23 cellular contexts compared by ENCODE assay signal in genomic region chrX:11450354-11450753, GRCh38.
"Had no signal": no experiment of that assay in that cellular context is flagged by ENCODE, and none has a peak within 500 bp of the region (broad histone marks: within the 10 kb centered on the region; RNA-seq: fewer than 3 reads in every experiment).

No MANE protein-coding gene starts in this region.

- H3K36me3 ChIP-seq: upper lobe of left lung had no signal

- H3K9me3 ChIP-seq: testis, upper lobe of left lung had no signal

- H3K27me3 ChIP-seq: testis, upper lobe of left lung had no signal

- H3K36me3 Mint-ChIP-seq: immature natural killer cell, mesothelial cell of epicardium, natural killer cell, T-cell had no signal

- H3K27ac Mint-ChIP-seq: activated CD8-positive, alpha-beta T cell treated with anti-CD3 and anti-CD28 coated beads, Interleukin-2, amount 10 ng/mL, durations not matched to agents 7 days and 5 days; activated T-helper 1 cell treated with anti-CD3 and anti-CD28 coated beads, Interleukin-12 subunit alpha, Interleukin-12 subunit beta, Interleukin-2, Interleukin-4 antibody, amounts not matched to agents 30 ng/mL and 10 ng/mL and 1 ng/mL, durations not matched to agents 14 hours and 24 hours and 36 hours; endodermal cell; immature natural killer cell; mesothelial cell of epicardium; natural killer cell; progenitor cell of endocrine pancreas; T-cell had no signal

- DNase-seq: activated CD4-positive, alpha-beta T cell treated with anti-CD3 and anti-CD28 coated beads for 1 hour; activated CD4-positive, alpha-beta T cell treated with anti-CD3 and anti-CD28 coated beads, Interleukin-2, amount 50 U/mL, for 1 hour; activated CD8-positive, alpha-beta T cell treated with anti-CD3 and anti-CD28 coated beads, Interleukin-2, amount 10 ng/mL, durations not matched to agents 7 days and 5 days; activated gamma-delta T cell; activated naive CD4-positive, alpha-beta T cell treated with anti-CD3 and anti-CD28 coated beads, Interleukin-2, amount 50 U/mL, for 16 hours; aorta; cortex of kidney; endodermal cell; immature natural killer cell; left ventricle myocardium superior; mammary epithelial cell; natural killer cell; retina; stimulated activated CD4-positive, alpha-beta T cell treated with anti-CD3 and anti-CD28 coated beads, Interleukin-2, amount 100 ng/mL, for 48 hours; stimulated activated naive CD4-positive, alpha-beta T cell; T-cell; testis; upper lobe of left lung had no signal

- H3K27ac ChIP-seq: epithelial cell of prostate, testis, upper lobe of left lung had no signal

- H3K9me3 Mint-ChIP-seq: activated T-helper 1 cell treated with anti-CD3 and anti-CD28 coated beads, Interleukin-12 subunit alpha, Interleukin-12 subunit beta, Interleukin-2, Interleukin-4 antibody, amounts not matched to agents 30 ng/mL and 10 ng/mL and 1 ng/mL, durations not matched to agents 14 hours and 24 hours and 36 hours; central memory CD8-positive, alpha-beta T cell; natural killer cell; T-cell had no signal

- H3K27me3 Mint-ChIP-seq: central memory CD8-positive, alpha-beta T cell; progenitor cell of endocrine pancreas had no signal

- H3K4me1 Mint-ChIP-seq: central memory CD8-positive, alpha-beta T cell; endodermal cell; immature natural killer cell; natural killer cell; T-cell had no signal

- H3K4me1 ChIP-seq: testis, upper lobe of left lung had no signal

- H3K4me3 ChIP-seq: testis, upper lobe of left lung had no signal

- H3K4me3 Mint-ChIP-seq: activated CD8-positive, alpha-beta T cell treated with anti-CD3 and anti-CD28 coated beads, Interleukin-2, amount 10 ng/mL, durations not matched to agents 7 days and 5 days; activated T-helper 1 cell treated with anti-CD3 and anti-CD28 coated beads, Interleukin-12 subunit alpha, Interleukin-12 subunit beta, Interleukin-2, Interleukin-4 antibody, amounts not matched to agents 30 ng/mL and 10 ng/mL and 1 ng/mL, durations not matched to agents 14 hours and 24 hours and 36 hours; central memory CD8-positive, alpha-beta T cell; endodermal cell; immature natural killer cell; mesothelial cell of epicardium; natural killer cell; T-cell had no signal
